In genomic region chr16:17404903-17405691, GRCh38 we compare ENCODE assay signal across 10 cellular contexts.
DNase-seq lines count a peak whose midpoint lies in the region; ATAC-seq lines count a peak whose summit lies in the region.
"Had no signal": no experiment of that assay in that cellular context is flagged by ENCODE, and none has a peak within 500 bp of the region (broad histone marks: within the 10 kb centered on the region; RNA-seq: fewer than 3 reads in every experiment).

No MANE protein-coding gene starts in this region.

- intact Hi-C loops in aorta (cut with DNase I): loop anchor here in 1 of 2 donors (2.0 kb wide), 1 partner anchor 66 kb away; no protein-coding TSS in a partner anchor

- POLR2A ChIA-PET in activated naive CD8-positive, alpha-beta T cell treated with anti-CD3 and anti-CD28 coated beads, Interleukin-2, amount 10 ng/mL, durations not matched to agents 7 days and 5 days (lab: Charles Lee): no interaction called here

- H3K27me3 ChIP-seq in esophagus (ENCODE audit: control insufficient read depth in 1 of 2, insufficient read depth in 2 of 2, low read length in 2 of 2) (no peaks in the 10 kb centered on the region), muscle layer of duodenum (ENCODE audit: low read depth, low read length) (no peaks in the 10 kb centered on the region), aorta (ENCODE audit: control insufficient read depth in 1 of 2, insufficient read depth in 2 of 2, low read length in 1 of 2) (no peaks in the 10 kb centered on the region)
- H3K27me3 ChIP-seq: BE2C had no signal

- H3K27ac Mint-ChIP-seq in activated naive CD8-positive, alpha-beta T cell treated with anti-CD3 and anti-CD28 coated beads, Interleukin-2, amount 10 ng/mL, durations not matched to agents 7 days and 5 days: peak overlapping the region; percentile 16
- H3K27ac Mint-ChIP-seq in activated naive CD8-positive, alpha-beta T cell treated with anti-CD3 and anti-CD28 coated beads for 36 hours: no peak overlapping the region

- peaks cover 35% of the 10 kb centered on the region for H3K36me3 Mint-ChIP-seq in activated naive CD8-positive, alpha-beta T cell treated with anti-CD3 and anti-CD28 coated beads, Interleukin-2, amount 10 ng/mL, durations not matched to agents 7 days and 5 days
- H3K36me3 Mint-ChIP-seq in activated naive CD8-positive, alpha-beta T cell treated with anti-CD3 and anti-CD28 coated beads for 36 hours: peaks cover 2% of the 10 kb centered on the region

- H3K4me1 ChIP-seq in esophagus (ENCODE audit: control insufficient read depth in 2 of 2, insufficient read depth in 2 of 2, low read length in 1 of 2): peaks cover 0 to 3% of the 10 kb centered on the region in 2 donors
- peaks cover 0 to 17% of the 10 kb centered on the region in 2 donors for H3K4me1 ChIP-seq in muscle layer of duodenum (ENCODE audit: control insufficient read depth in 1 of 2, insufficient read depth in 2 of 2, low read length in 2 of 2)
- H3K4me1 ChIP-seq in aorta (ENCODE audit: control insufficient read depth in 1 of 2, insufficient read depth in 2 of 2, low read length in 2 of 2): no peaks in the 10 kb centered on the region

- no peaks in the 10 kb centered on the region for H3K27me3 Mint-ChIP-seq in activated naive CD8-positive, alpha-beta T cell treated with anti-CD3 and anti-CD28 coated beads, Interleukin-2, amount 10 ng/mL, durations not matched to agents 7 days and 5 days
- H3K27me3 Mint-ChIP-seq in activated naive CD8-positive, alpha-beta T cell treated with anti-CD3 and anti-CD28 coated beads for 36 hours: no peaks in the 10 kb centered on the region

- H3K4me3 Mint-ChIP-seq in activated naive CD8-positive, alpha-beta T cell treated with anti-CD3 and anti-CD28 coated beads, Interleukin-2, amount 10 ng/mL, durations not matched to agents 7 days and 5 days: no peak overlapping the region
- H3K4me3 Mint-ChIP-seq in activated naive CD8-positive, alpha-beta T cell treated with anti-CD3 and anti-CD28 coated beads for 36 hours: no peak overlapping the region

- no peak for DNase-seq in activated naive CD8-positive, alpha-beta T cell treated with anti-CD3 and anti-CD28 coated beads, Interleukin-2, amount 10 ng/mL, durations not matched to agents 7 days and 5 days
- no peak for DNase-seq in activated naive CD8-positive, alpha-beta T cell treated with anti-CD3 and anti-CD28 coated beads for 36 hours
- DNase-seq in aorta (peak; percentile 90 to 92), NCI-H2107 (lab: John Stamatoyannopoulos, UW) (no peak), NCI-H524 (lab: John Stamatoyannopoulos, UW) (no peak)
- DNase-seq: BE2C had no signal

- peaks cover 13% of the 10 kb centered on the region for H3K4me1 Mint-ChIP-seq in activated naive CD8-positive, alpha-beta T cell treated with anti-CD3 and anti-CD28 coated beads, Interleukin-2, amount 10 ng/mL, durations not matched to agents 7 days and 5 days
- peaks cover 19% of the 10 kb centered on the region for H3K4me1 Mint-ChIP-seq in activated naive CD8-positive, alpha-beta T cell treated with anti-CD3 and anti-CD28 coated beads for 36 hours

- H3K36me3 ChIP-seq in esophagus (ENCODE audit: control insufficient read depth in 2 of 2, insufficient read depth in 2 of 2, low read length in 1 of 2) (no peaks in the 10 kb centered on the region), muscle layer of duodenum (ENCODE audit: control insufficient read depth in 1 of 2, insufficient read depth in 2 of 2, low read length in 2 of 2) (peaks cover 0 to 4% of the 10 kb centered on the region in 2 donors), aorta (ENCODE audit: control insufficient read depth in 1 of 2, insufficient read depth in 2 of 2, low read length in 1 of 2) (no peaks in the 10 kb centered on the region)
- H3K36me3 ChIP-seq: BE2C had no signal

- ATAC-seq in activated naive CD8-positive, alpha-beta T cell treated with anti-CD3 and anti-CD28 coated beads, Interleukin-2, amount 10 ng/mL, durations not matched to agents 7 days and 5 days (ENCODE audit: low read depth): no peak
- peak; percentile 91 for ATAC-seq in aorta (ENCODE audit: low FRiP score)
- ATAC-seq in GM21360 (IDR thresholded peaks at IDR 0.05; ENCODE audit: unreplicated experiment): no peak

- WGBS in esophagus, 2 donors: 62 to 73% methylated on average over 24 of the region's 24 CpGs
- 11 to 16% methylated on average over 24 of the region's 24 CpGs for WGBS in aorta, 2 donors

- H3K9me3 ChIP-seq in esophagus (ENCODE audit: control insufficient read depth in 2 of 2, insufficient read depth in 1 of 2, low read depth in 1 of 2, low read length in 1 of 2) (no peaks in the 10 kb centered on the region), muscle layer of duodenum (ENCODE audit: control insufficient read depth in 1 of 2, low read length in 2 of 2) (no peaks in the 10 kb centered on the region), aorta (ENCODE audit: control insufficient read depth, low read length) (no peaks in the 10 kb centered on the region)
- H3K9me3 ChIP-seq: BE2C had no signal

- H3K4me3 ChIP-seq in esophagus (ENCODE audit: low read depth in 1 of 2, low read length in 2 of 2) (no peak overlapping the region), muscle layer of duodenum (ENCODE audit: low read depth in 1 of 2, low read length in 2 of 2) (no peak overlapping the region), aorta (ENCODE audit: low read length in 2 of 2) (no peak overlapping the region)
- H3K4me3 ChIP-seq: smooth muscle cell had no signal

- H3K27ac ChIP-seq in esophagus (ENCODE audit: low read depth in 2 of 2, low read length in 1 of 2) (peak overlapping the region; percentile 73 to 82), muscle layer of duodenum (ENCODE audit: low read length) (peak overlapping the region; percentile 65), aorta (ENCODE audit: low read depth in 1 of 2, low read length in 2 of 2) (peak overlapping the region in 1 of 2 donors; percentile 92)

- H3K9me3 Mint-ChIP-seq in activated naive CD8-positive, alpha-beta T cell treated with anti-CD3 and anti-CD28 coated beads, Interleukin-2, amount 10 ng/mL, durations not matched to agents 7 days and 5 days: peaks cover under 1% of the 10 kb centered on the region
- H3K9me3 Mint-ChIP-seq in activated naive CD8-positive, alpha-beta T cell treated with anti-CD3 and anti-CD28 coated beads for 36 hours: peaks cover 2% of the 10 kb centered on the region

Comparison
In these comparisons a context has a peak if more than half of its experiments do, and no peak if none do; other contexts are left out.
1. DNase-seq: peak in aorta (2 of 2); none in activated naive CD8-positive, alpha-beta T cell treated with anti-CD3 and anti-CD28 coated beads, Interleukin-2, amount 10 ng/mL, durations not matched to agents 7 days and 5 days (single experiment), activated naive CD8-positive, alpha-beta T cell treated with anti-CD3 and anti-CD28 coated beads for 36 hours (single experiment), NCI-H2107 (single experiment) and NCI-H524 (0 of 2).